ENCODE assay signal across 8 cellular contexts in genomic region chr16:56625943-56626654, GRCh38. TPM values are rescaled to one million over a fixed set of nuclear protein-coding genes. Genes with fewer than 3 reads are reported as not detected.
DNase-seq lines count a peak whose midpoint lies in the region; ATAC-seq and TF ChIP-seq lines count a peak whose summit lies in the region.

No MANE protein-coding gene starts in this region.

- ATAC-seq in WTC11 (peak; percentile 15), Right ventricle myocardium superior (ENCODE audit: poor library complexity) (peak; percentile 75)

- intact Hi-C loops in Right ventricle myocardium superior (cut with DNase I), result no loop called here
- intact Hi-C loops in prostate gland (cut with DNase I), result no loop called here

- peak overlapping the region; percentile 74 for H3K4me3 Mint-ChIP-seq in WTC11

- POLR2A ChIA-PET in WTC11 (lab: Charles Lee), result interaction anchor here (0.7 to 4.9 kb wide), 17 partner anchors 8 to 78 kb away, joined by 3 to 68 read pairs (median 6); partner anchors contain the start of genes MT1A, MT1F, MT1G and MT1H

- TF ChIP-seq POLR2A in prostate gland (IDR thresholded peaks at IDR 0.05), result no peak

- DNase-seq in HFF-Myc (ENCODE audit: extremely low read depth, low read depth) (no peak), WTC11 (ENCODE audit: low spot score) (no peak), Right ventricle myocardium superior (peak; percentile 83), prostate gland (ENCODE audit: low spot score) (no peak), NOMO-1 treated with dmso at 0.1 percent for 144 hours (lab: John Stamatoyannopoulos, UW; ENCODE audit: unreplicated experiment) (no peak), NCI-H2081 (lab: John Stamatoyannopoulos, UW) (no peak), NCI-H1436 (lab: John Stamatoyannopoulos, UW) (no peak)
- DNase-seq in effector CD4-positive, alpha-beta T cell, result no peak

- WGBS in prostate gland, result 37% methylated on average over 16 of the region's 16 CpGs

- H3K27ac ChIP-seq in prostate gland, result peak overlapping the region; percentile 68 to 82

- H3K27me3 ChIP-seq in prostate gland (replicated peaks; ENCODE audit: insufficient read depth), result no peaks in the 10 kb centered on the region

- H3K36me3 Mint-ChIP-seq in WTC11, result peaks cover 2% of the 10 kb centered on the region; the same call in 1 of the 2 replicates

- CTCF ChIA-PET in WTC11 (lab: Charles Lee), result interaction anchor here (0.9 to 2.4 kb wide), 7 partner anchors 8 to 76 kb away, joined by 3 to 8 read pairs (median 6); no protein-coding TSS in a partner anchor

- H3K4me1 ChIP-seq in prostate gland (replicated peaks), result no peaks in the 10 kb centered on the region

- H3K27me3 Mint-ChIP-seq in WTC11 (ENCODE audit: low read depth), result peaks cover 98% of the 10 kb centered on the region

- no peaks in the 10 kb centered on the region for H3K36me3 ChIP-seq in prostate gland

- peaks cover 43% of the 10 kb centered on the region for H3K4me1 Mint-ChIP-seq in WTC11

- H3K4me3 ChIP-seq in HFF-Myc (replicated peaks; ENCODE audit: low read depth, low read length) (peak overlapping the region; percentile 80), prostate gland (peak overlapping the region; percentile 31 to 54)

- H3K9me3 Mint-ChIP-seq in WTC11, result peaks cover 8% of the 10 kb centered on the region; the same call in 1 of the 2 replicates

- no peaks in the 10 kb centered on the region for H3K9me3 ChIP-seq in prostate gland

- TF ChIP-seq CTCF in HFF-Myc (IDR thresholded peaks at IDR 0.05; ENCODE audit: low read depth, low read length, missing control alignments), result no peak
- no peak for TF ChIP-seq CTCF in WTC11 (IDR thresholded peaks at IDR 0.05)
- no peak for TF ChIP-seq CTCF in prostate gland (IDR thresholded peaks at IDR 0.05)

- no peak overlapping the region for H3K27ac Mint-ChIP-seq in WTC11

TF ChIP-seq in WTC11, 78 proteins besides CTCF, POLR2A, EP300 and RAD21:
- no peak for TF ChIP-seq ZNF512 (CRISPR knock-in tag; IDR thresholded peaks at IDR 0.05; ENCODE audit: borderline replicate concordance)
- no peak for TF ChIP-seq MXD4 (CRISPR knock-in tag; IDR thresholded peaks at IDR 0.05; ENCODE audit: borderline replicate concordance)
- TF ChIP-seq TCF7 (CRISPR knock-in tag; IDR thresholded peaks at IDR 0.05; ENCODE audit: low read depth), result no peak
- no peak for TF ChIP-seq CDX4 (CRISPR knock-in tag; IDR thresholded peaks at IDR 0.05; ENCODE audit: borderline replicate concordance)
- no peak for TF ChIP-seq SMAD3 (CRISPR knock-in tag; IDR thresholded peaks at IDR 0.05; ENCODE audit: borderline replicate concordance)
- no peak for TF ChIP-seq JUN (CRISPR knock-in tag; IDR thresholded peaks at IDR 0.05)
- no peak for TF ChIP-seq CBFB (CRISPR knock-in tag; IDR thresholded peaks at IDR 0.05; ENCODE audit: low read depth)
- no peak for TF ChIP-seq EMX1 (CRISPR knock-in tag; IDR thresholded peaks at IDR 0.05)
- TF ChIP-seq STAT6 (CRISPR knock-in tag; conservative IDR thresholded peaks at IDR 0.05; ENCODE audit: low read depth), result no peak
- TF ChIP-seq ZNF232 (CRISPR knock-in tag; IDR thresholded peaks at IDR 0.05), result no peak
- no peak for TF ChIP-seq RELA (CRISPR knock-in tag; IDR thresholded peaks at IDR 0.05; ENCODE audit: borderline replicate concordance)
- no peak for TF ChIP-seq USF2 (CRISPR knock-in tag; IDR thresholded peaks at IDR 0.05)
- TF ChIP-seq E2F1 (CRISPR knock-in tag; IDR thresholded peaks at IDR 0.05), result no peak
- no peak for TF ChIP-seq ZNF396 (CRISPR knock-in tag; IDR thresholded peaks at IDR 0.05; ENCODE audit: borderline replicate concordance)

RNA-seq across cellular contexts. Expression of gene MT1E, which starts 0.5 kb away (rescaled TPM):
- total RNA-seq in WTC11 (2021), result 92.7 to 114 TPM (median 103 TPM) in 3 replicates
- 109 TPM for total RNA-seq in Right ventricle myocardium superior
- 100 to 1,000 TPM; 110 to 339 TPM for total RNA-seq in prostate gland

RNA-seq across cellular contexts. Expression of gene MT1M, which starts 6.4 kb away (rescaled TPM):
- 4.5 to 4.8 TPM (median 4.7 TPM) in 3 replicates for total RNA-seq in WTC11 (2021)
- total RNA-seq in Right ventricle myocardium superior, result 5.4 TPM
- 10 to 100 TPM; 14.8 to 37.4 TPM for total RNA-seq in prostate gland

RNA-seq across cellular contexts. Expression of gene MT1A, which starts 12.4 kb away (rescaled TPM):
- 0.94 to 2.8 TPM in 2 of 3 replicates, not detected in the other for total RNA-seq in WTC11 (2021)
- 2.3 TPM for total RNA-seq in Right ventricle myocardium superior
- total RNA-seq in prostate gland, result 1 to 10 TPM in 1 of 2 donors, not detected in 1; 6.9 TPM

RNA-seq across cellular contexts. Expression of gene MT2A, which starts 17.7 kb away (rescaled TPM):
- total RNA-seq in WTC11 (2021) (139 to 173 TPM (median 149 TPM) in 3 replicates), Right ventricle myocardium superior (87.9 TPM), prostate gland (100 to 1,000 TPM; 134 to 214 TPM)

RNA-seq across cellular contexts. Expression of gene MT1B, which starts 25.6 kb away (rescaled TPM):
- total RNA-seq in WTC11 (2021) (not detected in 3 replicates), Right ventricle myocardium superior (not detected), prostate gland (not detected)
